11 cellular contexts compared by ENCODE assay signal in the genomic region with DNA sequence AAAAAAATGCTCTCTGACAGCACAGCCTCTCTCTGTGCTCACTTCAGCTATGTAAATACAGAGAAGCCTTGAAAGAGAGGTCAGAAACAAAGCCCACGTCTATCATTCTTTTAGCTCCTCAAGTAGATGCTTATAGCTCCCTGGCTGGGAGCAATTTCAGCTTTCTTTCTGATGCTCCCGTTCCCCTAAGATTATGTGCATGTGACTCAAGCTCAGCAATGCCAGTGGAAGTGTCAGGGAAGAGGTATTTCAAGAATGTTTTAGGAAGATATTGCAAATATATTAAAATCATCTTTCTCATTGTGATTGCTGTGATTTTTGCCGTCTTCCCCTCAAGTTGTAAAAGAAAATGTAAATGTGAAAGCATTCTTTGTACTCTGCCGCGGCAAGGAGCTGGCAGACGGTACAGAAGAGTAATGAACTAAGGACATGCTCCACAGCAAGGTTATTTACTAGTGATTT.
DNase-seq lines count a peak whose midpoint lies in the region; ATAC-seq and TF ChIP-seq lines count a peak whose summit lies in the region.
"Had no signal": no experiment of that assay in that cellular context is flagged by ENCODE, and none has a peak within 500 bp of the region (broad histone marks: within the 10 kb centered on the region; RNA-seq: fewer than 3 reads in every experiment).

No MANE protein-coding gene starts in this region.

- no peak for TF ChIP-seq CTCF in fibroblast of lung (conservative IDR thresholded peaks at IDR 0.05 in 1 of 2, IDR thresholded peaks at IDR 0.05 in 1 of 2; ENCODE audit: low read depth in 1 of 2, low read length in 2 of 2)

- H4K20me1 ChIP-seq in fibroblast of lung (ENCODE audit: control insufficient read depth, extremely low read depth, insufficient read depth, low read length): no peaks in the 10 kb centered on the region

- peak; percentile 15 for DNase-seq in GM03348 (ENCODE audit: low spot score)
- DNase-seq in NCI-H460 (ENCODE audit: extremely low read depth, low read depth): peak; percentile 5
- DNase-seq in fibroblast of lung (ENCODE audit: low read depth in 2 of 2): peak; percentile 3 to 59
- DNase-seq in MV-4-11 (lab: John Stamatoyannopoulos, UW): no peak
- DNase-seq: aorta, NCI-H2171, uterus had no signal

- H3K9ac ChIP-seq in fibroblast of lung (ENCODE audit: insufficient read depth, low read length): no peak overlapping the region

- H3K9me3 ChIP-seq in fibroblast of lung (ENCODE audit: control insufficient read depth, insufficient read depth, low read depth, low read length) (no peaks in the 10 kb centered on the region), neuron (ENCODE audit: low read length) (no peaks in the 10 kb centered on the region)
- H3K9me3 ChIP-seq: uterus had no signal

- H2AFZ ChIP-seq in fibroblast of lung (ENCODE audit: low read length): peak overlapping the region; percentile 35
- H2AFZ ChIP-seq in neuron (ENCODE audit: low read depth, low read length): peak overlapping the region; percentile 83

- ATAC-seq in GM19035 (IDR thresholded peaks at IDR 0.05; ENCODE audit: unreplicated experiment) (no peak), HG03442 (IDR thresholded peaks at IDR 0.05; ENCODE audit: unreplicated experiment) (no peak), GM19324 (IDR thresholded peaks at IDR 0.05; ENCODE audit: low FRiP score, unreplicated experiment) (no peak)

- no peak overlapping the region for H3K4me2 ChIP-seq in fibroblast of lung (ENCODE audit: extremely low read depth, insufficient read depth, low read length)

- H3K36me3 ChIP-seq in fibroblast of lung (ENCODE audit: control insufficient read depth, insufficient read depth, low read length) (no peaks in the 10 kb centered on the region), neuron (ENCODE audit: insufficient read depth, low read length) (no peaks in the 10 kb centered on the region)
- H3K36me3 ChIP-seq: uterus had no signal

- H3K4me3 ChIP-seq in fibroblast of lung (replicated peaks in 1 of 4; ENCODE audit: control extremely low read depth in 1 of 4, insufficient read depth in 1 of 4, low read depth in 3 of 4, low read length in 4 of 4) (peak overlapping the region in 1 of 4 experiments; percentile 23), neuron (ENCODE audit: low read length) (peak overlapping the region; percentile 41)
- H3K4me3 ChIP-seq: uterus had no signal

- no peaks in the 10 kb centered on the region for H3K4me1 ChIP-seq in fibroblast of lung (ENCODE audit: control insufficient read depth, extremely low read depth, insufficient read depth, low read length)
- peaks cover 53% of the 10 kb centered on the region for H3K4me1 ChIP-seq in neuron (ENCODE audit: insufficient read depth, low read length)
- H3K4me1 ChIP-seq: uterus had no signal

- H3K27me3 ChIP-seq in fibroblast of lung (ENCODE audit: control insufficient read depth, insufficient read depth, low read length): no peaks in the 10 kb centered on the region
- no peaks in the 10 kb centered on the region for H3K27me3 ChIP-seq in neuron (ENCODE audit: insufficient read depth, low read length)
- H3K27me3 ChIP-seq: uterus had no signal

- no peaks in the 10 kb centered on the region for H3K79me2 ChIP-seq in fibroblast of lung (ENCODE audit: control insufficient read depth, insufficient read depth, low read length)

- no peak overlapping the region for H3K27ac ChIP-seq in fibroblast of lung (ENCODE audit: insufficient read depth, low read length)
- H3K27ac ChIP-seq: uterus had no signal
